2 cellular contexts compared by ENCODE assay signal in genomic region chr17:57541049-57541448, GRCh38.
TF ChIP-seq lines count a peak whose summit lies in the region.

No MANE protein-coding gene starts in this region.

TF ChIP-seq in SK-N-SH, 30 proteins besides CTCF, POLR2A, EP300 and RAD21 (continued from another document):
- TF ChIP-seq POLR2AphosphoS5 (IDR thresholded peaks at IDR 0.05; ENCODE audit: low read depth, low read length), result no peak
- no peak for TF ChIP-seq SIN3A (IDR thresholded peaks at IDR 0.05; ENCODE audit: borderline replicate concordance, low read depth, low read length)
- TF ChIP-seq MXI1 (IDR thresholded peaks at IDR 0.05; ENCODE audit: low read depth, low read length), result no peak
- no peak for TF ChIP-seq MEF2A (IDR thresholded peaks at IDR 0.05; ENCODE audit: borderline replicate concordance, low read depth)
- TF ChIP-seq CHD2 (IDR thresholded peaks at IDR 0.05; ENCODE audit: low read length, partially characterized antibody), result no peak
- no peak for TF ChIP-seq USF2 (IDR thresholded peaks at IDR 0.05; ENCODE audit: borderline replicate concordance, low read depth, low read length)
- TF ChIP-seq PBX3 (IDR thresholded peaks at IDR 0.05), result no peak
- TF ChIP-seq RFX5 (IDR thresholded peaks at IDR 0.05; ENCODE audit: low read length), result no peak
- TF ChIP-seq TAF1 (IDR thresholded peaks at IDR 0.05; ENCODE audit: borderline replicate concordance, low read depth, low read length), result no peak
- no peak for TF ChIP-seq SMC3 (IDR thresholded peaks at IDR 0.05; ENCODE audit: low read depth, low read length)
- TF ChIP-seq, protein P1, sequence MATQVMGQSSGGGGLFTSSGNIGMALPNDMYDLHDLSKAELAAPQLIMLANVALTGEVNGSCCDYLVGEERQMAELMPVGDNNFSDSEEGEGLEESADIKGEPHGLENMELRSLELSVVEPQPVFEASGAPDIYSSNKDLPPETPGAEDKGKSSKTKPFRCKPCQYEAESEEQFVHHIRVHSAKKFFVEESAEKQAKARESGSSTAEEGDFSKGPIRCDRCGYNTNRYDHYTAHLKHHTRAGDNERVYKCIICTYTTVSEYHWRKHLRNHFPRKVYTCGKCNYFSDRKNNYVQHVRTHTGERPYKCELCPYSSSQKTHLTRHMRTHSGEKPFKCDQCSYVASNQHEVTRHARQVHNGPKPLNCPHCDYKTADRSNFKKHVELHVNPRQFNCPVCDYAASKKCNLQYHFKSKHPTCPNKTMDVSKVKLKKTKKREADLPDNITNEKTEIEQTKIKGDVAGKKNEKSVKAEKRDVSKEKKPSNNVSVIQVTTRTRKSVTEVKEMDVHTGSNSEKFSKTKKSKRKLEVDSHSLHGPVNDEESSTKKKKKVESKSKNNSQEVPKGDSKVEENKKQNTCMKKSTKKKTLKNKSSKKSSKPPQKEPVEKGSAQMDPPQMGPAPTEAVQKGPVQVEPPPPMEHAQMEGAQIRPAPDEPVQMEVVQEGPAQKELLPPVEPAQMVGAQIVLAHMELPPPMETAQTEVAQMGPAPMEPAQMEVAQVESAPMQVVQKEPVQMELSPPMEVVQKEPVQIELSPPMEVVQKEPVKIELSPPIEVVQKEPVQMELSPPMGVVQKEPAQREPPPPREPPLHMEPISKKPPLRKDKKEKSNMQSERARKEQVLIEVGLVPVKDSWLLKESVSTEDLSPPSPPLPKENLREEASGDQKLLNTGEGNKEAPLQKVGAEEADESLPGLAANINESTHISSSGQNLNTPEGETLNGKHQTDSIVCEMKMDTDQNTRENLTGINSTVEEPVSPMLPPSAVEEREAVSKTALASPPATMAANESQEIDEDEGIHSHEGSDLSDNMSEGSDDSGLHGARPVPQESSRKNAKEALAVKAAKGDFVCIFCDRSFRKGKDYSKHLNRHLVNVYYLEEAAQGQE (IDR thresholded peaks at IDR 0.05; ENCODE audit: low read depth, low read length), result no peak
- no peak for TF ChIP-seq JUND (IDR thresholded peaks at IDR 0.05)
TF ChIP-seq in SK-N-SH: peak in this region for 0.

TF ChIP-seq in SK-N-SH treated with all-trans-retinoic acid at 6 μM for 48 hours, 23 proteins besides CTCF, POLR2A, EP300 and RAD21 (continued from another document):
- no peak for TF ChIP-seq TSHZ2 (CRISPR knock-in tag; IDR thresholded peaks at IDR 0.05)
